Comparison of ENCODE assay signal across 12 cellular contexts in genomic region chr6:128511518-128511917, GRCh38. TPM values are rescaled to one million over a fixed set of nuclear protein-coding genes. Genes with fewer than 3 reads are reported as not detected.
A peak's percentile ranks its signal among the peaks of the same experiment; 100 is the strongest.
DNase-seq lines count a peak whose midpoint lies in the region; ATAC-seq, FAIRE-seq and TF ChIP-seq lines count a peak whose summit lies in the region.
"Had no signal": no experiment of that assay in that cellular context is flagged by ENCODE, and none has a peak within 500 bp of the region (broad histone marks: within the 10 kb centered on the region; RNA-seq: fewer than 3 reads in every experiment).

No MANE protein-coding gene starts in this region.

- no peaks in the 10 kb centered on the region for H3K36me3 ChIP-seq in PC-3 (ENCODE audit: low read depth, low read length)
- H3K36me3 ChIP-seq: BLaER1 had no signal

- CTCF ChIA-PET in PC-3 (lab: Charles Lee), result no interaction called here
- CTCF ChIA-PET in activated CD8-positive, alpha-beta T cell treated with anti-CD3 and anti-CD28 coated beads for 36 hours (lab: Charles Lee), result interaction anchor here (2.2 kb wide), 1 partner anchor 9 kb away, joined by 8 read pairs; the partner anchor contains the start of gene PTPRK

- POLR2A ChIA-PET in PC-3 (lab: Charles Lee; ENCODE audit: unreplicated experiment), result no interaction called here
- POLR2A ChIA-PET in activated CD8-positive, alpha-beta T cell treated with anti-CD3 and anti-CD28 coated beads for 36 hours (lab: Charles Lee), result no interaction called here

- H3K4me2 ChIP-seq in PC-3 (ENCODE audit: low read length), result peak overlapping the region; percentile 86
- H3K4me2 ChIP-seq: BLaER1 had no signal

- peaks cover 5% of the 10 kb centered on the region; the same call in 1 of the 2 replicates for H4K20me1 ChIP-seq in PC-3 (ENCODE audit: low read length)

- peak overlapping the region; percentile 51 for H3K4me3 ChIP-seq in PC-3 (ENCODE audit: low read length)
- H3K4me3 ChIP-seq: BLaER1 had no signal

- no peaks in the 10 kb centered on the region for H3K27me3 Mint-ChIP-seq in HFFc6 (ENCODE audit: insufficient read depth)
- peaks cover 10% of the 10 kb centered on the region for H3K27me3 Mint-ChIP-seq in activated CD8-positive, alpha-beta T cell treated with anti-CD3 and anti-CD28 coated beads for 36 hours

- H3K4me1 ChIP-seq in PC-3 (ENCODE audit: insufficient read depth, low read length), result peaks cover 92% of the 10 kb centered on the region

- no peaks in the 10 kb centered on the region for H3K9me3 ChIP-seq in PC-3 (ENCODE audit: low read length)
- H3K9me3 ChIP-seq: BLaER1 had no signal

- TF ChIP-seq CTCF in HFFc6 (IDR thresholded peaks at IDR 0.05) (no peak), PC-3 (conservative IDR thresholded peaks at IDR 0.05; ENCODE audit: low read depth, low read length) (no peak)
- TF ChIP-seq CTCF in activated CD8-positive, alpha-beta T cell treated with anti-CD3 and anti-CD28 coated beads for 36 hours (IDR thresholded peaks at IDR 0.05), result no peak

- H3K79me2 ChIP-seq in PC-3 (ENCODE audit: low read length), result peaks cover 80% of the 10 kb centered on the region

- ATAC-seq in PC-3, result peak; percentile 10
- no peak for ATAC-seq in activated CD8-positive, alpha-beta T cell treated with anti-CD3 and anti-CD28 coated beads for 36 hours

- intact Hi-C loops in PC-3 (cut with micrococcal nuclease), result loop anchor here (1.0 kb wide), 2 partner anchors 12 to 19 kb away; no protein-coding TSS in a partner anchor
- intact Hi-C loops in activated CD8-positive, alpha-beta T cell treated with anti-CD3 and anti-CD28 coated beads for 36 hours (cut with micrococcal nuclease), result no loop called here

- H3K27ac Mint-ChIP-seq in HFFc6, result peak overlapping the region; percentile 18
- no peak overlapping the region for H3K27ac Mint-ChIP-seq in activated CD8-positive, alpha-beta T cell treated with anti-CD3 and anti-CD28 coated beads for 36 hours
- H3K27ac Mint-ChIP-seq: activated naive CD8-positive, alpha-beta T cell treated with anti-CD3 and anti-CD28 coated beads, Interleukin-2, amount 10 ng/mL, durations not matched to agents 7 days and 5 days; H9 had no signal

- peak overlapping the region; percentile 99 for H3K27ac ChIP-seq in PC-3 (ENCODE audit: low read length)
- H3K27ac ChIP-seq: BLaER1 had no signal

- no TSS peak for BruUV-seq in PC-3 (replicated peaks; lab: Mats Ljungman, UMichigan)

- no peak overlapping the region for H2AFZ ChIP-seq in PC-3 (ENCODE audit: low read length)

- H3K9me3 Mint-ChIP-seq in HFFc6, result no peaks in the 10 kb centered on the region
- no peaks in the 10 kb centered on the region for H3K9me3 Mint-ChIP-seq in activated CD8-positive, alpha-beta T cell treated with anti-CD3 and anti-CD28 coated beads for 36 hours
- H3K9me3 Mint-ChIP-seq: activated naive CD8-positive, alpha-beta T cell treated with anti-CD3 and anti-CD28 coated beads, Interleukin-2, amount 10 ng/mL, durations not matched to agents 7 days and 5 days; H9 had no signal

- no peaks in the 10 kb centered on the region for H3K36me3 Mint-ChIP-seq in HFFc6 (ENCODE audit: low read depth)
- H3K36me3 Mint-ChIP-seq in activated CD8-positive, alpha-beta T cell treated with anti-CD3 and anti-CD28 coated beads for 36 hours (ENCODE audit: low read depth), result no peaks in the 10 kb centered on the region
- H3K36me3 Mint-ChIP-seq: activated naive CD8-positive, alpha-beta T cell treated with anti-CD3 and anti-CD28 coated beads, Interleukin-2, amount 10 ng/mL, durations not matched to agents 7 days and 5 days had no signal

- peak overlapping the region; percentile 85 for H3K9ac ChIP-seq in PC-3 (ENCODE audit: low read length)
- H3K9ac ChIP-seq: BLaER1 had no signal

- no peaks in the 10 kb centered on the region for H3K9me2 ChIP-seq in PC-3 (replicated peaks; ENCODE audit: low read length)

- H3F3A ChIP-seq in PC-3 (ENCODE audit: low read length, unreplicated experiment), result peaks cover 3% of the 10 kb centered on the region

- no peaks in the 10 kb centered on the region for H3K27me3 ChIP-seq in PC-3 (ENCODE audit: low read length)
- H3K27me3 ChIP-seq: BLaER1 had no signal

- DNase-seq in GM18507 (ENCODE audit: extremely low spot score, insufficient read length, low read depth) (no peak), HFFc6 (peak; percentile 30), PC-3 (peak; percentile 88), kidney tubule cell (ENCODE audit: low spot score) (peak; percentile 95), DMS153 (lab: John Stamatoyannopoulos, UW) (no peak), GM19240 (ENCODE audit: insufficient read length, low spot score) (no peak)
- DNase-seq in activated CD8-positive, alpha-beta T cell treated with anti-CD3 and anti-CD28 coated beads for 36 hours, result no peak
- DNase-seq in stimulated activated CD4-positive, alpha-beta T cell treated with anti-CD3 and anti-CD28 coated beads, Interleukin-4, amount 100 ng/mL, for 4 hours, result no peak
- DNase-seq: activated naive CD8-positive, alpha-beta T cell treated with anti-CD3 and anti-CD28 coated beads, Interleukin-2, amount 10 ng/mL, durations not matched to agents 7 days and 5 days; H9; hippocampal formation had no signal

- FAIRE-seq in GM18507 (lab: Jason Lieb, UNC), result peak; percentile 86

- peaks cover 91% of the 10 kb centered on the region for H3K4me1 Mint-ChIP-seq in HFFc6 (ENCODE audit: low read depth)
- H3K4me1 Mint-ChIP-seq in activated CD8-positive, alpha-beta T cell treated with anti-CD3 and anti-CD28 coated beads for 36 hours (ENCODE audit: low read depth), result no peaks in the 10 kb centered on the region
- H3K4me1 Mint-ChIP-seq: activated naive CD8-positive, alpha-beta T cell treated with anti-CD3 and anti-CD28 coated beads, Interleukin-2, amount 10 ng/mL, durations not matched to agents 7 days and 5 days had no signal

- H3K4me3 Mint-ChIP-seq in HFFc6, result peak overlapping the region; percentile 32
- no peak overlapping the region for H3K4me3 Mint-ChIP-seq in activated CD8-positive, alpha-beta T cell treated with anti-CD3 and anti-CD28 coated beads for 36 hours
- H3K4me3 Mint-ChIP-seq: activated naive CD8-positive, alpha-beta T cell treated with anti-CD3 and anti-CD28 coated beads, Interleukin-2, amount 10 ng/mL, durations not matched to agents 7 days and 5 days; H9 had no signal

RNA-seq across cellular contexts. Expression of gene PTPRK, which starts 8.9 kb away (rescaled TPM):
- 100 to 1,000 TPM in 3 of 6 experiments, 10 to 100 TPM in 3; 92.8 to 104 (median 97.3) TPM for total RNA-seq in HFFc6 (2021; fragmentation: NEBNext Ultra II Directional; extraction: Animal tissue kit (Norgen Biotek cat#: 25700))
- total RNA-seq in PC-3 (2014; rRNA removed), result 53.8 and 64.7 TPM in 2 replicates
- 1 to 10 TPM; 7.7 to 8.9 TPM for total RNA-seq in activated CD8-positive, alpha-beta T cell treated with anti-CD3 and anti-CD28 coated beads for 36 hours

Comparison
In these comparisons a context has a peak if more than half of its experiments do, and no peak if none do; other contexts are left out.
1. DNase-seq: peak in HFFc6 (single experiment), PC-3 (single experiment) and kidney tubule cell (single experiment); none in GM18507 (single experiment), DMS153 (single experiment), GM19240 (single experiment), activated CD8-positive, alpha-beta T cell treated with anti-CD3 and anti-CD28 coated beads for 36 hours (single experiment) and stimulated activated CD4-positive, alpha-beta T cell treated with anti-CD3 and anti-CD28 coated beads, Interleukin-4, amount 100 ng/mL, for 4 hours (0 of 2).